ENCODE assay signal across 8 cellular contexts in genomic region chr4:98482847-98483806, GRCh38.
DNase-seq lines count a peak whose midpoint lies in the region; ATAC-seq and TF ChIP-seq lines count a peak whose summit lies in the region.

No MANE protein-coding gene starts in this region.

- peaks cover 51% of the 10 kb centered on the region for H3K4me1 Mint-ChIP-seq in central memory CD8-positive, alpha-beta T cell

- H3K4me3 Mint-ChIP-seq in central memory CD8-positive, alpha-beta T cell = no peak overlapping the region

- TF ChIP-seq CTCF in GM10248 (IDR thresholded peaks at IDR 0.05; ENCODE audit: control extremely low read depth, extremely low read depth, low read depth, missing control alignments) = no peak

- CTCF ChIA-PET in GM10248 (lab: Yijun Ruan, JAX) = interaction anchor here (1.0 to 4.6 kb wide), 6 partner anchors 9 to 249 kb away, joined by 3 to 37 read pairs (median 4); no protein-coding TSS in a partner anchor

- DNase-seq in GM10248 (ENCODE audit: extremely low spot score) (peak; percentile 66), LHCN-M2 (ENCODE audit: low read depth) (peak; percentile 42), iPS-NIHi11 (ENCODE audit: low spot score) (no peak), SK-N-DZ (ENCODE audit: low spot score) (no peak), SHP77 (lab: John Stamatoyannopoulos, UW) (no peak), amygdala (lab: John Stamatoyannopoulos, UW) (no peak)
- no peak for DNase-seq in central memory CD8-positive, alpha-beta T cell (ENCODE audit: low spot score in 2 of 2)

- peak overlapping the region; percentile 60 for H3K27ac Mint-ChIP-seq in central memory CD8-positive, alpha-beta T cell (ENCODE audit: low read depth)

- H3K36me3 Mint-ChIP-seq in central memory CD8-positive, alpha-beta T cell (ENCODE audit: insufficient read depth) = peaks cover 2% of the 10 kb centered on the region

- no peaks in the 10 kb centered on the region for H3K9me3 Mint-ChIP-seq in central memory CD8-positive, alpha-beta T cell

- ATAC-seq in GM21619 (IDR thresholded peaks at IDR 0.05; ENCODE audit: unreplicated experiment) = peak; percentile 90
- no peak for ATAC-seq in central memory CD8-positive, alpha-beta T cell (replicated peaks; ENCODE audit: extremely low read depth, poor library complexity, severe bottlenecking)

- H3K27me3 Mint-ChIP-seq in central memory CD8-positive, alpha-beta T cell = no peaks in the 10 kb centered on the region

- POLR2A ChIA-PET in GM10248 (lab: Yijun Ruan, JAX) = interaction anchor here (1.1 kb wide), 1 partner anchor 445 kb away, joined by 3 read pairs; no protein-coding TSS in a partner anchor

Comparison
In these comparisons a context has a peak if more than half of its experiments do, and no peak if none do; other contexts are left out.
1. DNase-seq: peak in GM10248 (single experiment) and LHCN-M2 (single experiment); none in central memory CD8-positive, alpha-beta T cell (0 of 2), iPS-NIHi11 (single experiment), SK-N-DZ (single experiment), SHP77 (0 of 2) and amygdala (0 of 56).